ENCODE assay signal across 1 cellular context in genomic region chr18:34120294-34120693, GRCh38.
TF ChIP-seq lines count a peak whose summit lies in the region.

No MANE protein-coding gene starts in this region.

TF ChIP-seq in SK-N-SH, 30 proteins besides CTCF, POLR2A, EP300 and RAD21 (continued from another document):
- TF ChIP-seq MAX (IDR thresholded peaks at IDR 0.05; ENCODE audit: low read depth) (no peak), FOXJ3 (CRISPR knock-in tag; IDR thresholded peaks at IDR 0.05) (no peak), EZH2phosphoT487 (IDR thresholded peaks at IDR 0.05; ENCODE audit: borderline replicate concordance, low read depth) (no peak), GATA2 (CRISPR knock-in tag; IDR thresholded peaks at IDR 0.05) (no peak), TEAD4 (IDR thresholded peaks at IDR 0.05; ENCODE audit: borderline replicate concordance, insufficient read depth) (no peak), NFIC (IDR thresholded peaks at IDR 0.05; ENCODE audit: borderline replicate concordance) (no peak), REST (IDR thresholded peaks at IDR 0.05; ENCODE audit: low read depth, low read length) (no peak), POLR2AphosphoS5 (IDR thresholded peaks at IDR 0.05; ENCODE audit: low read depth, low read length) (no peak), SMC3 (IDR thresholded peaks at IDR 0.05; ENCODE audit: low read depth, low read length) (no peak), TCF12 (IDR thresholded peaks at IDR 0.05) (no peak), MXI1 (IDR thresholded peaks at IDR 0.05; ENCODE audit: low read depth, low read length) (no peak)
